ENCODE assay signal across 8 cellular contexts in the genomic region with DNA sequence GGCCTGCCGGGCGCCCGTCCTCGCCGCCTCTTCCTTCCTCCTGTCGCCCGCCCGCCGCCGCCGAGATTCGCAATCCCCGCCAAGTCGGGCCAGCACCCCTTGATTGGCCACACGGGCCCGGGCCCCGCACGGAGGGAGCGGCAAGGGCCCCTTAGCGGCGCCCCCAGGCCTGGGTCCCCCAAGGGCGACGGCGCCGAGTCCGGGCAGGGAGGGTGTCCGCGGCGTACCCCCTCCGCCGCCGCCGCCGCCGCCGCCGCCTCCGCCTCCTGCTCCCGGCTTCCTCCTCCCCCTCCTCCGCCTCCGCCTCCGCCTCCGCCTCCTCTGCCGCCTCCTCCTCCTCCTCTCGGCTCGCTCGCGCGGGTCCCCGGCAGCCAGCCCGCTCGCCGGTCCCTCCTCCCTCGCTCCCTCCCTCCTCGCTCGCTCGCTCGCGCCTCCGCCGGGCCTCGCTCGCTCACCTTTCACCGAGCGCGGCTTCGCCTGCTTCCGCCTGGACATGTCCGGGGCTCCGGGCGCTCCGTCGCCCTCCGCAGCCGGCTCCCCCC. TPM values are rescaled to one million over a fixed set of nuclear protein-coding genes. Genes with fewer than 3 reads are reported as not detected.
DNase-seq lines count a peak whose midpoint lies in the region; ATAC-seq, FAIRE-seq and TF ChIP-seq lines count a peak whose summit lies in the region.

No MANE protein-coding gene starts in this region.

- H3K27ac ChIP-seq in A549, result peak overlapping the region; percentile 86 to 91
- peak overlapping the region; percentile 94 to 97 (median 96) for H3K27ac ChIP-seq in esophagus muscularis mucosa (replicated peaks in 1 of 4)
- peak overlapping the region; percentile 89 for H3K27ac ChIP-seq in mucosa of rectum (ENCODE audit: low read depth in 2 of 2, low read length in 2 of 2)
- peak overlapping the region; percentile 86 to 95 (median 92) for H3K27ac ChIP-seq in stomach

- H3K9me3 ChIP-seq in A549, result no peaks in the 10 kb centered on the region
- no peaks in the 10 kb centered on the region for H3K9me3 ChIP-seq in esophagus muscularis mucosa
- H3K9me3 ChIP-seq in mucosa of rectum (ENCODE audit: control insufficient read depth in 2 of 2, low read length in 2 of 2), result no peaks in the 10 kb centered on the region
- H3K9me3 ChIP-seq in stomach, result no peaks in the 10 kb centered on the region

- peak overlapping the region; percentile 97 for H3K4me3 ChIP-seq in A549
- peak overlapping the region; percentile 84 to 96 (median 87) for H3K4me3 ChIP-seq in esophagus muscularis mucosa
- peak overlapping the region; percentile 37 to 69 for H3K4me3 ChIP-seq in mucosa of rectum (ENCODE audit: low read length in 2 of 2)
- peak overlapping the region; percentile 70 to 79 (median 76) for H3K4me3 ChIP-seq in stomach

- no peaks in the 10 kb centered on the region for H3K9me3 Mint-ChIP-seq in activated T-cell treated with anti-CD3 and anti-CD28 coated beads, Interleukin-2, amount 50 U/mL, for 4 hours

- peak; percentile 31 to 69 for DNase-seq in A549 (ENCODE audit: low read depth in 1 of 2, low spot score in 1 of 2)
- DNase-seq in NOMO-1 treated with dmso at 0.1 percent for 144 hours (lab: John Stamatoyannopoulos, UW; ENCODE audit: unreplicated experiment), result peak; percentile 79
- peak; percentile 52 for DNase-seq in activated T-cell treated with anti-CD3 and anti-CD28 coated beads, Interleukin-2, amount 50 U/mL, for 4 hours
- DNase-seq in esophagus muscularis mucosa (ENCODE audit: extremely low spot score), result no peak
- DNase-seq in stomach, result peak; percentile 88

- CTCF ChIA-PET in A549 (lab: Yijun Ruan, JAX), result interaction anchor here (0.7 to 5.1 kb wide), 3 partner anchors 19 to 447 kb away, joined by 3 to 116 read pairs (median 7); no protein-coding TSS in a partner anchor

- no peak for TF ChIP-seq CTCF in A549 (IDR thresholded peaks at IDR 0.05)
- peak in 1 of 3 experiments; percentile 15 for TF ChIP-seq CTCF in esophagus muscularis mucosa (IDR thresholded peaks at IDR 0.05)
- no peak for TF ChIP-seq CTCF in stomach (IDR thresholded peaks at IDR 0.05)

- no peak for TF ChIP-seq EP300 in A549 (IDR thresholded peaks at IDR 0.05)
- no peak for TF ChIP-seq EP300 in esophagus muscularis mucosa (IDR thresholded peaks at IDR 0.05)
- TF ChIP-seq EP300 in stomach (IDR thresholded peaks at IDR 0.05), result no peak

- H3K36me3 Mint-ChIP-seq in activated T-cell treated with anti-CD3 and anti-CD28 coated beads, Interleukin-2, amount 50 U/mL, for 4 hours (ENCODE audit: insufficient read depth), result no peaks in the 10 kb centered on the region

- H3K4me1 ChIP-seq in A549 (peaks cover 21% of the 10 kb centered on the region; the same call in 2 of the 3 replicates), esophagus muscularis mucosa (peaks cover 30 to 71% (median 68%) of the 10 kb centered on the region in 4 donors), mucosa of rectum (ENCODE audit: control insufficient read depth in 2 of 2, insufficient read depth in 2 of 2, low read length in 2 of 2) (peaks cover 32 to 44% of the 10 kb centered on the region in 2 donors), stomach (peaks cover 33 to 70% (median 51%) of the 10 kb centered on the region in 4 donors)

- intact Hi-C loops in esophagus muscularis mucosa (cut with DNase I) (loop anchor here (5.0 kb wide), 4 partner anchors 103 to 363 kb away; no protein-coding TSS in a partner anchor), stomach (cut with DNase I; ENCODE audit: low total_unique reads) (no loop called here)

- peak overlapping the region; percentile 31 for H3K4me3 Mint-ChIP-seq in activated T-cell treated with anti-CD3 and anti-CD28 coated beads, Interleukin-2, amount 50 U/mL, for 4 hours

- H3K36me3 ChIP-seq in esophagus muscularis mucosa (no peaks in the 10 kb centered on the region), mucosa of rectum (ENCODE audit: control insufficient read depth in 2 of 2, insufficient read depth in 2 of 2, low read length in 2 of 2) (no peaks in the 10 kb centered on the region), stomach (no peaks in the 10 kb centered on the region)

- peak; percentile 48 to 75 for ATAC-seq in A549
- peak; percentile 54 for ATAC-seq in GM19023 (IDR thresholded peaks at IDR 0.05; ENCODE audit: unreplicated experiment)
- peak; percentile 64 for ATAC-seq in HG03196 (IDR thresholded peaks at IDR 0.05; ENCODE audit: unreplicated experiment)
- peak; percentile 23 to 36 for ATAC-seq in activated T-cell treated with anti-CD3 and anti-CD28 coated beads, Interleukin-2, amount 50 U/mL, for 4 hours

- peaks cover 40% of the 10 kb centered on the region for H3K27me3 Mint-ChIP-seq in activated T-cell treated with anti-CD3 and anti-CD28 coated beads, Interleukin-2, amount 50 U/mL, for 4 hours (ENCODE audit: low read depth)

- TF ChIP-seq RAD21 in A549 (conservative IDR thresholded peaks at IDR 0.05 in 1 of 2, IDR thresholded peaks at IDR 0.05 in 1 of 2), result no peak

- under 1% methylated on average over 31 of the region's 75 CpGs for WGBS in A549 (ENCODE audit: missing lambda C conversion rate)
- 0% methylated on average over 27 of the region's 75 CpGs for whole genome bisulfite sequencing in esophagus muscularis mucosa
- 0 to 1% (median 1%) methylated on average over 29 to 69 of the region's 75 CpGs for WGBS in stomach, 5 donors

- POLR2A ChIA-PET in A549 (lab: Yijun Ruan, JAX), result no interaction called here

- peaks cover 0 to 5% (median 0%) of the 10 kb centered on the region in 4 donors for H3K27me3 ChIP-seq in esophagus muscularis mucosa
- peaks cover 4 to 5% of the 10 kb centered on the region in 2 donors for H3K27me3 ChIP-seq in mucosa of rectum (ENCODE audit: control insufficient read depth in 2 of 2, insufficient read depth in 2 of 2, low read length in 2 of 2)
- H3K27me3 ChIP-seq in stomach, result peaks cover 0 to 75% (median 24%) of the 10 kb centered on the region in 3 donors

- TF ChIP-seq POLR2A in A549 (IDR thresholded peaks at IDR 0.05; ENCODE audit: low read length) (no peak; the same call in 1 of the 2 replicates), esophagus muscularis mucosa (IDR thresholded peaks at IDR 0.05; ENCODE audit: low read depth) (peak; percentile 75), stomach (IDR thresholded peaks at IDR 0.05) (no peak)

- peaks cover 7% of the 10 kb centered on the region for H3K4me1 Mint-ChIP-seq in activated T-cell treated with anti-CD3 and anti-CD28 coated beads, Interleukin-2, amount 50 U/mL, for 4 hours (ENCODE audit: low read depth)

- H3K4me2 ChIP-seq in A549, result peak overlapping the region; percentile 99

- H3K9ac ChIP-seq in mucosa of rectum (ENCODE audit: low read depth in 1 of 2, low read length in 2 of 2), result peak overlapping the region in 1 of 2 donors; percentile 77

- no peak for FAIRE-seq in A549 (lab: Jason Lieb, UNC)

TF ChIP-seq in A549, 52 proteins besides CTCF, POLR2A, EP300 and RAD21:
- TF ChIP-seq, protein P1, sequence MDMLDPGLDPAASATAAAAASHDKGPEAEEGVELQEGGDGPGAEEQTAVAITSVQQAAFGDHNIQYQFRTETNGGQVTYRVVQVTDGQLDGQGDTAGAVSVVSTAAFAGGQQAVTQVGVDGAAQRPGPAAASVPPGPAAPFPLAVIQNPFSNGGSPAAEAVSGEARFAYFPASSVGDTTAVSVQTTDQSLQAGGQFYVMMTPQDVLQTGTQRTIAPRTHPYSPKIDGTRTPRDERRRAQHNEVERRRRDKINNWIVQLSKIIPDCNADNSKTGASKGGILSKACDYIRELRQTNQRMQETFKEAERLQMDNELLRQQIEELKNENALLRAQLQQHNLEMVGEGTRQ (IDR thresholded peaks at IDR 0.05), result no peak
- TF ChIP-seq JUN (IDR thresholded peaks at IDR 0.05) (peak in 1 of 2 experiments; percentile 17; a peak in 1 of 5 replicates), ZC3H11A (IDR thresholded peaks at IDR 0.05) (no peak), ZFP36 (IDR thresholded peaks at IDR 0.05; ENCODE audit: borderline replicate concordance, partially characterized antibody) (no peak), E2F6 (IDR thresholded peaks at IDR 0.05; ENCODE audit: borderline replicate concordance, low read depth) (no peak), HDAC2 (IDR thresholded peaks at IDR 0.05) (no peak)
- TF ChIP-seq, protein P2, sequence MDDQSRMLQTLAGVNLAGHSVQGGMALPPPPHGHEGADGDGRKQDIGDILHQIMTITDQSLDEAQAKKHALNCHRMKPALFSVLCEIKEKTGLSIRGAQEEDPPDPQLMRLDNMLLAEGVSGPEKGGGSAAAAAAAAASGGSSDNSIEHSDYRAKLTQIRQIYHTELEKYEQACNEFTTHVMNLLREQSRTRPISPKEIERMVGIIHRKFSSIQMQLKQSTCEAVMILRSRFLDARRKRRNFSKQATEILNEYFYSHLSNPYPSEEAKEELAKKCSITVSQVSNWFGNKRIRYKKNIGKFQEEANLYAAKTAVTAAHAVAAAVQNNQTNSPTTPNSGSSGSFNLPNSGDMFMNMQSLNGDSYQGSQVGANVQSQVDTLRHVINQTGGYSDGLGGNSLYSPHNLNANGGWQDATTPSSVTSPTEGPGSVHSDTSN (IDR thresholded peaks at IDR 0.05), result no peak

RNA-seq across cellular contexts. Expression of gene ZNF423, which starts 0.6 kb away (rescaled TPM):
- polyA plus RNA-seq in A549 (2011; rRNA removed) (0.07 and 0.10 TPM in 2 replicates), A549 (2017; fragmentation: RNase III; extraction: RNeasy Plus Mini Kit Qiagen cat#74134 plus additional on column Dnase treatment) (0.04 to 0.15 TPM (median 0.14 TPM) in 3 replicates), stomach (1 to 10 TPM in 1 of 3 donors, under 1 TPM in 2; 0.68 to 1.2 (median 0.81) TPM)
- polyA plus RNA-seq in A549 (2012; cell fraction: cytosol; rRNA removed), result 0.03 and 0.09 TPM in 2 replicates
- polyA plus RNA-seq in A549 (2012; cell fraction: nucleus; rRNA removed), result 0.02 and 0.06 TPM in 2 replicates
- polyA minus RNA-seq in A549 (2011; rRNA and poly(A)+ RNA removed), result 0.12 and 0.24 TPM in 2 replicates
- under 1 TPM in 1 of 3 donors, not detected in 2; 0.03 TPM for total RNA-seq in activated T-cell treated with anti-CD3 and anti-CD28 coated beads, Interleukin-2, amount 50 U/mL, for 4 hours
- total RNA-seq in esophagus muscularis mucosa (10 to 100 TPM in 2 of 4 donors, 1 to 10 TPM in 2; 8.7 to 22.5 (median 10.3) TPM), stomach (1 to 10 TPM in 3 of 5 donors, under 1 TPM in 2; 0.29 to 3.5 (median 1.3) TPM)
